In the genomic region with DNA sequence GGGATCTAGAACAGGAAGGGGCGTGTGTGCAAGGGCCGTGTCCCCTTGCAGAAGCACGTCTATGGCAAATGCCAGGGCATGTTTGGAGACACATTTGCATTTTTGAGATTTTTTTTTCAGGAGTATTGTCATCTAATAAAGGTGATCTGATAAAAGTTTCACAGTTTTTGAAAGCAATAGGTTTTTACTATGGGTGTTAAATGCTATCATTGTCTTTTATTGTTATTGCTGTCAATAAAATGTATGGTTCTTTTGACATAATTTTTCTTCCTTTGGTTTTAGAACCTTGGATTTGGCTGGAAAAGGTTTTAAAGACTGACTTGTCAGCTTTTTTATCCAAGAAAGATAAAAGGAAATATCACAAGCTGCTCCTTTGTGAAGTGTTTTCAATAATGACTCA, we compare ENCODE assay signal across 18 cellular contexts. TPM values are rescaled to one million over a fixed set of nuclear protein-coding genes. Genes with fewer than 3 reads are reported as not detected.
DNase-seq lines count a peak whose midpoint lies in the region; ATAC-seq and TF ChIP-seq lines count a peak whose summit lies in the region.
"Had no signal": no experiment of that assay in that cellular context is flagged by ENCODE, and none has a peak within 500 bp of the region (broad histone marks: within the 10 kb centered on the region; RNA-seq: fewer than 3 reads in every experiment).

No MANE protein-coding gene starts in this region.

- peaks cover 0 to 89% (median 47%) of the 10 kb centered on the region in 11 experiments; a peak in 17 of 22 replicates for H3K36me3 ChIP-seq in BLaER1 treated with 17β-estradiol and CSF1 and Interleukin-3, amounts not matched to agents 10 nM and 100 nM
- H3K36me3 ChIP-seq in Loucy (ENCODE audit: insufficient read depth, low read length), result peaks cover 12% of the 10 kb centered on the region; the same call in 1 of the 2 replicates
- no peaks in the 10 kb centered on the region for H3K36me3 ChIP-seq in mucosa of descending colon (ENCODE audit: low read depth)

- no peak for DNase-seq in chondrocyte (ENCODE audit: low spot score)
- no peak for DNase-seq in mucosa of descending colon
- no peak for DNase-seq in NCI-H510A treated with DMSO at 0.1 percent for 48 hours (lab: John Stamatoyannopoulos, UW)
- no peak for DNase-seq in OCI-M2 (lab: John Stamatoyannopoulos, UW; ENCODE audit: unreplicated experiment)
- no peak for DNase-seq in NCI-H2171 (lab: John Stamatoyannopoulos, UW)
- DNase-seq in DMS79 (lab: John Stamatoyannopoulos, UW), result no peak
- DNase-seq: C1 segment of cervical spinal cord; CD8-positive, alpha-beta memory T cell; H7; NCI-H1105; NCI-H1694; NCI-H2081 treated with DMSO at 0.1 percent for 48 hours; NCI-H748 treated with DMSO at 0.1 percent for 48 hours; NK-92 treated with Interleukin-12 subunit alpha and Interleukin-12 subunit beta, amount 100 ng/mL, for 24 hours; SIG-M5 had no signal

- H4K20me1 ChIP-seq in BLaER1 treated with 17β-estradiol and CSF1 and Interleukin-3, amounts not matched to agents 10 nM and 100 nM, result peaks cover 0 to 35% (median 0%) of the 10 kb centered on the region in 11 experiments; a peak in 5 of 22 replicates
- no peaks in the 10 kb centered on the region for H4K20me1 ChIP-seq in Loucy (ENCODE audit: insufficient read depth, low read length, poor library complexity, severe bottlenecking)

- no peak overlapping the region for H3K4me3 Mint-ChIP-seq in chondrocyte (ENCODE audit: unreplicated experiment)
- H3K4me3 Mint-ChIP-seq: CD8-positive, alpha-beta memory T cell had no signal

- H3K4me2 ChIP-seq in BLaER1 treated with 17β-estradiol and CSF1 and Interleukin-3, amounts not matched to agents 10 nM and 100 nM, result peak overlapping the region in 9 of 11 experiments; percentile 9 to 70 (median 48); a peak in 17 of 22 replicates
- peak overlapping the region; percentile 8 for H3K4me2 ChIP-seq in Loucy (ENCODE audit: low read depth, low read length, poor library complexity, severe bottlenecking)

- H3K27me3 Mint-ChIP-seq in chondrocyte (ENCODE audit: low read depth), result no peaks in the 10 kb centered on the region

- H3K27ac Mint-ChIP-seq in chondrocyte (ENCODE audit: unreplicated experiment), result peak overlapping the region; percentile 32
- H3K27ac Mint-ChIP-seq: CD8-positive, alpha-beta memory T cell had no signal

- no peak for TF ChIP-seq CTCF in Loucy (conservative IDR thresholded peaks at IDR 0.05; ENCODE audit: low read length)
- no peak for TF ChIP-seq CTCF in chondrocyte (IDR thresholded peaks at IDR 0.05)
- no peak for TF ChIP-seq CTCF in mucosa of descending colon (IDR thresholded peaks at IDR 0.05)

- H2AFZ ChIP-seq in Loucy (ENCODE audit: low read length), result no peak overlapping the region

- H3F3A ChIP-seq in Loucy (ENCODE audit: low read depth), result peaks cover 3% of the 10 kb centered on the region; the same call in 1 of the 2 replicates

- peak overlapping the region in 3 of 11 experiments; percentile 33 to 40 (median 39); a peak in 3 of 22 replicates for H3K27ac ChIP-seq in BLaER1 treated with 17β-estradiol and CSF1 and Interleukin-3, amounts not matched to agents 10 nM and 100 nM

- H3K9me3 ChIP-seq in BLaER1 treated with 17β-estradiol and CSF1 and Interleukin-3, amounts not matched to agents 10 nM and 100 nM (replicated peaks in 1 of 11), result peaks cover 11 to 43% (median 37%) of the 10 kb centered on the region in 11 experiments
- H3K9me3 ChIP-seq in Loucy (ENCODE audit: insufficient read depth, low read depth, low read length) (peaks cover 11% of the 10 kb centered on the region; the same call in 1 of the 2 replicates), mucosa of descending colon (no peaks in the 10 kb centered on the region)

- H3K9me2 ChIP-seq in Loucy (replicated peaks; ENCODE audit: low read depth, low read length), result no peaks in the 10 kb centered on the region

- peaks cover 4% of the 10 kb centered on the region for H3K9me3 Mint-ChIP-seq in chondrocyte (ENCODE audit: low read depth)

- no peak overlapping the region for H3K4me3 ChIP-seq in BLaER1 treated with 17β-estradiol and CSF1 and Interleukin-3, amounts not matched to agents 10 nM and 100 nM
- no peak overlapping the region for H3K4me3 ChIP-seq in Loucy (ENCODE audit: low read length, poor library complexity, severe bottlenecking)
- no peak overlapping the region for H3K4me3 ChIP-seq in mucosa of descending colon

- peak overlapping the region in 1 of 11 experiments; percentile 10; a peak in 1 of 22 replicates for H3K9ac ChIP-seq in BLaER1 treated with 17β-estradiol and CSF1 and Interleukin-3, amounts not matched to agents 10 nM and 100 nM
- H3K9ac ChIP-seq in Loucy (ENCODE audit: low read depth, low read length, poor library complexity, severe bottlenecking), result peak overlapping the region; percentile 14

- H3K4me1 ChIP-seq in BLaER1 treated with 17β-estradiol and CSF1 and Interleukin-3, amounts not matched to agents 10 nM and 100 nM, result peaks cover 26 to 68% (median 60%) of the 10 kb centered on the region in 10 experiments
- H3K4me1 ChIP-seq in Loucy (ENCODE audit: insufficient read depth, low read length, poor library complexity, severe bottlenecking), result peaks cover 43% of the 10 kb centered on the region
- H3K4me1 ChIP-seq in mucosa of descending colon (ENCODE audit: low read depth), result peaks cover 12% of the 10 kb centered on the region

- intact Hi-C loops in mucosa of descending colon (cut with DNase I, micrococcal nuclease), result no loop called here

- H3K4me1 Mint-ChIP-seq in chondrocyte (ENCODE audit: low read depth), result peaks cover 39% of the 10 kb centered on the region

- ATAC-seq in mucosa of descending colon, result peak; percentile 64
- ATAC-seq: SK-N-SH treated with all-trans-retinoic acid at 6 μM for 48 hours had no signal

- peaks cover 19% of the 10 kb centered on the region for H3K36me3 Mint-ChIP-seq in chondrocyte (ENCODE audit: low read depth)

- no peaks in the 10 kb centered on the region for H3K27me3 ChIP-seq in BLaER1 treated with 17β-estradiol and CSF1 and Interleukin-3, amounts not matched to agents 10 nM and 100 nM
- no peaks in the 10 kb centered on the region for H3K27me3 ChIP-seq in Loucy (ENCODE audit: insufficient read depth, low read length, poor library complexity, severe bottlenecking)

- H3K79me2 ChIP-seq in Loucy (ENCODE audit: insufficient read depth, low read length), result peaks cover 6% of the 10 kb centered on the region; the same call in 1 of the 2 replicates

RNA-seq across cellular contexts. Expression of gene MTCL1, which starts 52.2 kb away (rescaled TPM):
- total RNA-seq in chondrocyte (43.9 to 54.4 TPM (median 50.8 TPM) in 3 replicates), mucosa of descending colon (100 to 1,000 TPM in 1 of 3 donors, 10 to 100 TPM in 1, 1 to 10 TPM in 1; 4.1 to 141 (median 15.4) TPM)
